15 cellular contexts compared by ENCODE assay signal in the genomic region with DNA sequence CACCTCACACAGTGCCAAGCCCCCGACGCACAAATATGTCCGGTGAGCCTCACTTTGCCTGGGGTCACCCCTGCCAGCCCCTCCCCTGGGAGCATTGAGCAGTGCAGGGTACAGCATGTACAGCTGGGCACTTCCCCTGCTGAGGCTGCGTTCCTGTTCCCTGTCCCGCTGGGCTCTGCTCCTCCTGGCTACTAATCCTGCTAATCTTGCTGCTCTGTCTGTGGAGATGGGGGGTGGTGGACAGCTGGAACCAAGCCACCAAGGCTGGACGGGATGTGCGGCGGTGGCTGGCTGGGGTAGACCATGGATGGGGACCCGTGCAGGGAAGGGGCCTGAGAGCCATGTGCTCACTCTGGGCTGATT. TPM values are rescaled to one million over a fixed set of nuclear protein-coding genes. Genes with fewer than 3 reads are reported as not detected.
DNase-seq lines count a peak whose midpoint lies in the region; FAIRE-seq and TF ChIP-seq lines count a peak whose summit lies in the region.
"Had no signal": no experiment of that assay in that cellular context is flagged by ENCODE, and none has a peak within 500 bp of the region (broad histone marks: within the 10 kb centered on the region; RNA-seq: fewer than 3 reads in every experiment).

No MANE protein-coding gene starts in this region.

- TF ChIP-seq EP300 in H1 (IDR thresholded peaks at IDR 0.05; ENCODE audit: borderline replicate concordance in 1 of 2, low read depth in 2 of 2, low read length in 2 of 2), result no peak

- H3K27ac ChIP-seq in H1 (ENCODE audit: low read depth, low read length) (no peak overlapping the region), neuronal stem cell (replicated peaks; ENCODE audit: low read length) (no peak overlapping the region)
- H3K27ac ChIP-seq: epithelial cell of prostate had no signal

- H4K20me1 ChIP-seq in H1 (replicated peaks in 1 of 2; ENCODE audit: control insufficient read depth in 1 of 2, insufficient read depth in 2 of 2, low read length in 2 of 2), result no peaks in the 10 kb centered on the region

- FAIRE-seq in HTR-8/SVneo (lab: Jason Lieb, UNC) (peak; percentile 52), H1 (lab: Jason Lieb, UNC) (no peak)

- H3K14ac ChIP-seq in H1 (ENCODE audit: insufficient read length), result no peak overlapping the region
- H3K14ac ChIP-seq in neuronal stem cell (ENCODE audit: low read length), result no peak overlapping the region

- H2BK15ac ChIP-seq in H1 (ENCODE audit: low read length) (no peak overlapping the region), neuronal stem cell (ENCODE audit: low read length) (peak overlapping the region; percentile 24)

- no peak for TF ChIP-seq POLR2A in H1 (IDR thresholded peaks at IDR 0.05; ENCODE audit: control extremely low read depth in 1 of 2, low read depth in 2 of 2, low read length in 2 of 2)

- H3K36me3 ChIP-seq in H1 (ENCODE audit: control insufficient read depth in 2 of 4, insufficient read depth in 4 of 4, low read length in 3 of 4), result peaks cover 0 to 9% (median 3%) of the 10 kb centered on the region in 4 experiments; a peak in 3 of 8 replicates
- peaks cover 37 to 62% of the 10 kb centered on the region in 2 donors for H3K36me3 ChIP-seq in neuronal stem cell (replicated peaks in 1 of 2; ENCODE audit: control insufficient read depth in 2 of 2, insufficient read depth in 2 of 2, low read length in 2 of 2)
- H3K36me3 ChIP-seq: prostate gland had no signal

- H4K91ac ChIP-seq in H1 (replicated peaks; ENCODE audit: insufficient read length, low read length) (no peak overlapping the region), neuronal stem cell (ENCODE audit: low read depth, low read length, poor library complexity) (no peak overlapping the region)

- CTCF ChIA-PET in H1 (lab: Charles Lee; ENCODE audit: partially characterized antibody), result interaction anchor here (0.7 to 52.4 kb wide), 3 partner anchors 8 to 113 kb away, joined by 3 to 1885 read pairs (median 7); a partner anchor contains a TSS

- no peak overlapping the region for H3K4me3 Mint-ChIP-seq in mesothelial cell of epicardium

- no peak overlapping the region for H3K4me3 ChIP-seq in H1 (ENCODE audit: extremely low read depth in 1 of 4, insufficient read depth in 2 of 4, low read depth in 3 of 4, low read length in 4 of 4)
- H3K4me3 ChIP-seq in neuronal stem cell (ENCODE audit: low read length in 2 of 2), result no peak overlapping the region
- H3K4me3 ChIP-seq: prostate gland had no signal

- H2BK5ac ChIP-seq in H1 (ENCODE audit: low read depth, low read length) (no peak overlapping the region; the same call in 1 of the 2 replicates), neuronal stem cell (ENCODE audit: low read length) (peak overlapping the region; percentile 5)

- H3K4me1 Mint-ChIP-seq in mesothelial cell of epicardium, result peaks cover 10% of the 10 kb centered on the region

- POLR2A ChIA-PET in H1 (lab: Charles Lee; ENCODE audit: partially characterized antibody), result interaction anchor here (1.1 to 32.5 kb wide), 3 partner anchors 8 to 55 kb away, joined by 3 to 708 read pairs (median 3); a partner anchor contains a TSS

- H3K18ac ChIP-seq in H1 (ENCODE audit: extremely low read depth, low read length) (no peak overlapping the region), neuronal stem cell (ENCODE audit: low read length) (peak overlapping the region; percentile 35)

- no peaks in the 10 kb centered on the region for H3K27me3 ChIP-seq in H1 (replicated peaks in 1 of 4; ENCODE audit: control insufficient read depth in 3 of 4, extremely low read depth in 1 of 4, insufficient read depth in 3 of 4, low read length in 3 of 4)
- H3K27me3 ChIP-seq in neuronal stem cell (ENCODE audit: control insufficient read depth in 3 of 3, insufficient read depth in 3 of 3, low read depth in 1 of 3, low read length in 3 of 3), result peaks cover 0 to 4% (median 0%) of the 10 kb centered on the region in 3 experiments

- no peak overlapping the region for H3K23ac ChIP-seq in H1 (ENCODE audit: insufficient read length)
- H3K23ac ChIP-seq in neuronal stem cell (ENCODE audit: low read depth, low read length, poor library complexity), result no peak overlapping the region

- no peak overlapping the region for H3K4me2 ChIP-seq in H1 (ENCODE audit: insufficient read depth in 1 of 2, low read depth in 2 of 2, low read length in 2 of 2)
- H3K4me2 ChIP-seq in neuronal stem cell (ENCODE audit: insufficient read depth, low read length, poor library complexity, severe bottlenecking), result no peak overlapping the region

- TF ChIP-seq RAD21 in H1 (IDR thresholded peaks at IDR 0.05 in 1 of 2, conservative IDR thresholded peaks at IDR 0.05 in 1 of 2; ENCODE audit: low read depth in 2 of 2, low read length in 2 of 2), result no peak

- no peaks in the 10 kb centered on the region for H3K79me2 ChIP-seq in H1 (ENCODE audit: control insufficient read depth in 1 of 2, insufficient read depth in 2 of 2, low read length in 2 of 2)

- H3K9ac ChIP-seq in H1 (replicated peaks in 1 of 4; ENCODE audit: extremely low read depth in 1 of 4, low read depth in 3 of 4, low read length in 3 of 4) (no peak overlapping the region; a peak in 1 of 7 replicates), neuronal stem cell (ENCODE audit: low read depth, low read length, poor library complexity) (no peak overlapping the region)

- H3K79me1 ChIP-seq in H1 (ENCODE audit: low read depth, low read length) (0 out of 2 replicates have a peak, but pooled peaks cover 2% of the 10 kb centered on the region), neuronal stem cell (ENCODE audit: low read depth, low read length) (peaks cover 11% of the 10 kb centered on the region)

- H2BK120ac ChIP-seq in H1 (replicated peaks; ENCODE audit: low read depth, low read length) (no peak overlapping the region), neuronal stem cell (ENCODE audit: low read depth, low read length) (no peak overlapping the region)

- no peak overlapping the region for H3K27ac Mint-ChIP-seq in mesothelial cell of epicardium

- H3K36me3 Mint-ChIP-seq in mesothelial cell of epicardium, result peaks cover 10% of the 10 kb centered on the region

- 97% methylated on average over 9 of the region's 9 CpGs; no CpG with 5 or more reads in 1 of the 2 experiments for WGBS in H1 (ENCODE audit: extremely low coverage in 1 of 2, insufficient coverage in 1 of 2, insufficient read length in 1 of 2, insufficient replicate concordance in 2 of 2, low coverage in 1 of 2, low lambda C conversion rate in 2 of 2, missing lambda C conversion rate in 1 of 2), 2 experiments
- WGBS in neuronal stem cell (ENCODE audit: extremely low coverage in 2 of 2, insufficient read length in 2 of 2, insufficient replicate concordance in 1 of 2), 2 donors, result no CpG with 5 or more reads among the region's 9 CpGs

- H3K4ac ChIP-seq in H1 (replicated peaks; ENCODE audit: insufficient read length, low read depth, low read length) (no peak overlapping the region), neuronal stem cell (ENCODE audit: low read length) (no peak overlapping the region)

- TF ChIP-seq CTCF in H1 (IDR thresholded peaks at IDR 0.05; ENCODE audit: control extremely low read depth in 1 of 3, insufficient read depth in 1 of 3, low read depth in 1 of 3, low read length in 3 of 3) (no peak), mesothelial cell of epicardium (IDR thresholded peaks at IDR 0.05; ENCODE audit: unreplicated experiment) (no peak)

- no peak overlapping the region for H4K5ac ChIP-seq in H1 (ENCODE audit: insufficient read length, low read depth, low read length)

- no peaks in the 10 kb centered on the region for H3K23me2 ChIP-seq in H1 (ENCODE audit: low read depth, low read length)

- H4K8ac ChIP-seq in H1 (ENCODE audit: extremely low read depth, insufficient read depth, low read length), result no peak overlapping the region
- H4K8ac ChIP-seq in neuronal stem cell (ENCODE audit: low read depth, low read length), result no peak overlapping the region

- H3K27me3 Mint-ChIP-seq in mesothelial cell of epicardium (ENCODE audit: low read depth), result peaks cover 15% of the 10 kb centered on the region

- H2AFZ ChIP-seq in H1 (ENCODE audit: low read length) (no peak overlapping the region), neuronal stem cell (ENCODE audit: low read length) (no peak overlapping the region)

- H2BK20ac ChIP-seq in H1 (ENCODE audit: low read length), result peak overlapping the region; percentile 72; the same call in 1 of the 2 replicates

- no peak overlapping the region for H2AK5ac ChIP-seq in H1 (ENCODE audit: low read depth, low read length)
- no peak overlapping the region for H2AK5ac ChIP-seq in neuronal stem cell (ENCODE audit: low read depth, low read length)

- H3K9me3 Mint-ChIP-seq in mesothelial cell of epicardium, result no peaks in the 10 kb centered on the region

- H3K4me1 ChIP-seq in H1 (replicated peaks in 1 of 4; ENCODE audit: control insufficient read depth in 3 of 4, insufficient read depth in 4 of 4, low read length in 3 of 4), result peaks cover 0 to 39% (median 32%) of the 10 kb centered on the region in 4 experiments; a peak in 6 of 7 replicates
- H3K4me1 ChIP-seq in neuronal stem cell (ENCODE audit: control insufficient read depth in 2 of 2, insufficient read depth in 1 of 2, low read depth in 1 of 2, low read length in 2 of 2), result peaks cover 0 to 17% of the 10 kb centered on the region in 2 donors

- H3K56ac ChIP-seq in H1 (replicated peaks; ENCODE audit: insufficient read length, low read depth, low read length), result no peak overlapping the region

- H3K9me3 ChIP-seq in H1 (ENCODE audit: insufficient read depth in 2 of 2, low read depth in 1 of 2, low read length in 1 of 2), result no peaks in the 10 kb centered on the region
- no peaks in the 10 kb centered on the region for H3K9me3 ChIP-seq in neuronal stem cell (replicated peaks in 1 of 2; ENCODE audit: control insufficient read depth in 2 of 2, insufficient read depth in 1 of 2, low read depth in 1 of 2, low read length in 2 of 2)
- H3K9me3 ChIP-seq: prostate gland had no signal

- DNase-seq in HTR-8/SVneo (ENCODE audit: insufficient read length, low spot score), result no peak
- DNase-seq in H1 (ENCODE audit: low read depth in 1 of 2, low spot score in 2 of 2), result no peak
- no peak for DNase-seq in neuronal stem cell (ENCODE audit: low spot score)
- DNase-seq in effector CD8-positive, alpha-beta T cell (lab: John Stamatoyannopoulos, UW), result no peak
- DNase-seq in mesothelial cell of epicardium (ENCODE audit: low spot score in 2 of 2, unreplicated experiment in 2 of 2), result no peak
- no peak for DNase-seq in globus pallidus (ENCODE audit: low spot score)
- DNase-seq: mesendoderm; NCI-H1092; NCI-H2227 treated with DMSO at 0.1 percent for 48 hours; OCI-M1; stimulated activated CD4-positive, alpha-beta T cell treated with anti-CD3 and anti-CD28 coated beads, Interleukin-4, amount 100 ng/mL, for 24 hours; stimulated activated naive CD4-positive, alpha-beta T cell had no signal

- H2BK12ac ChIP-seq in H1 (ENCODE audit: low read depth, low read length) (0 out of 2 replicates have a peak overlapping the region, but pooled peaks have one; percentile 27), neuronal stem cell (ENCODE audit: low read length) (peak overlapping the region; percentile 16)

RNA-seq across cellular contexts. Expression of a gene that starts 4.1 kb away (rescaled TPM):
- 1.4 TPM in 2 replicates for total RNA-seq in H1 (2021; fragmentation: NEBNext Ultra II Directional; extraction: Animal tissue kit (Norgen Biotek cat#: 25700))
- 0.82 and 1.3 TPM in 2 replicates for polyA plus RNA-seq in H1 (2011; rRNA removed)
- polyA plus RNA-seq in H1 (2011; cell fraction: cytosol; rRNA removed), result 1.2 TPM
- polyA plus RNA-seq in H1 (2011; cell fraction: nucleus; rRNA removed), result 8.9 TPM
- 1.7 to 2.6 TPM (median 2.3 TPM) in 4 replicates for polyA plus RNA-seq in H1 (2012, experiment 1 of 2)
- 1.4 TPM for polyA plus RNA-seq in H1 (2012, experiment 2 of 2)
- 0.49 TPM for polyA plus RNA-seq in H1 (2013, experiment 1 of 2)
- polyA plus RNA-seq in H1 (2013, experiment 2 of 2), result 0.48 TPM
- polyA minus RNA-seq in H1 (2011; rRNA and poly(A)+ RNA removed), result 1.1 and 1.3 TPM in 2 replicates
- 1.4 TPM for polyA minus RNA-seq in H1 (2011; cell fraction: cytosol; rRNA and poly(A)+ RNA removed)
- 4.2 TPM for polyA minus RNA-seq in H1 (2011; cell fraction: nucleus; rRNA and poly(A)+ RNA removed)
- 0.88 TPM for polyA plus RNA-seq in neuronal stem cell (2013, experiment 1 of 2)
- 0.87 TPM for polyA plus RNA-seq in neuronal stem cell (2013, experiment 2 of 2)
- total RNA-seq in mesothelial cell of epicardium, result 1.6 to 3.0 TPM (median 2.3 TPM) in 3 replicates

RNA-seq across cellular contexts. Expression of a gene that starts 7.2 kb away (rescaled TPM):
- 4.4 and 5.6 TPM in 2 replicates for total RNA-seq in H1 (2021; fragmentation: NEBNext Ultra II Directional; extraction: Animal tissue kit (Norgen Biotek cat#: 25700))
- 10.5 and 10.9 TPM in 2 replicates for polyA plus RNA-seq in H1 (2011; rRNA removed)
- 8.1 TPM for polyA plus RNA-seq in H1 (2011; cell fraction: cytosol; rRNA removed)
- 10.0 TPM for polyA plus RNA-seq in H1 (2011; cell fraction: nucleus; rRNA removed)
- polyA plus RNA-seq in H1 (2012, experiment 1 of 2), result 4.3 to 8.6 TPM (median 7.6 TPM) in 4 replicates
- 5.6 TPM for polyA plus RNA-seq in H1 (2012, experiment 2 of 2)
- polyA plus RNA-seq in H1 (2013, experiment 1 of 2), result 3.4 TPM
- 3.4 TPM for polyA plus RNA-seq in H1 (2013, experiment 2 of 2)
- 0.95 and 1.4 TPM in 2 replicates for polyA minus RNA-seq in H1 (2011; rRNA and poly(A)+ RNA removed)
- polyA minus RNA-seq in H1 (2011; cell fraction: cytosol; rRNA and poly(A)+ RNA removed), result 4.9 TPM
- polyA minus RNA-seq in H1 (2011; cell fraction: nucleus; rRNA and poly(A)+ RNA removed), result 1.7 TPM
- polyA plus RNA-seq in neuronal stem cell (2013, experiment 1 of 2), result 0.95 TPM
- polyA plus RNA-seq in neuronal stem cell (2013, experiment 2 of 2), result 1.0 TPM
- total RNA-seq in mesothelial cell of epicardium, result 1.7 to 2.1 TPM (median 1.7 TPM) in 3 replicates
- total RNA-seq: HT1080 had no signal

RNA-seq across cellular contexts. Expression of a gene that starts 24.1 kb away (rescaled TPM):
- total RNA-seq in H1 (2021; fragmentation: NEBNext Ultra II Directional; extraction: Animal tissue kit (Norgen Biotek cat#: 25700)), result 47.6 and 56.7 TPM in 2 replicates
- 80.3 and 116 TPM in 2 replicates for polyA plus RNA-seq in H1 (2011; rRNA removed)
- 80.2 TPM for polyA plus RNA-seq in H1 (2011; cell fraction: cytosol; rRNA removed)
- polyA plus RNA-seq in H1 (2011; cell fraction: nucleus; rRNA removed), result 203 TPM
- polyA plus RNA-seq in H1 (2012, experiment 1 of 2), result 54.2 to 69.5 TPM (median 56.8 TPM) in 4 replicates
- polyA plus RNA-seq in H1 (2012, experiment 2 of 2), result 61.3 TPM
- 80.5 TPM for polyA plus RNA-seq in H1 (2013, experiment 1 of 2)
- polyA plus RNA-seq in H1 (2013, experiment 2 of 2), result 91.9 TPM
- 78.6 and 84.8 TPM in 2 replicates for polyA minus RNA-seq in H1 (2011; rRNA and poly(A)+ RNA removed)
- polyA minus RNA-seq in H1 (2011; cell fraction: cytosol; rRNA and poly(A)+ RNA removed), result 37.6 TPM
- 53.7 TPM for polyA minus RNA-seq in H1 (2011; cell fraction: nucleus; rRNA and poly(A)+ RNA removed)
- 65.0 TPM for polyA plus RNA-seq in neuronal stem cell (2013, experiment 1 of 2)
- polyA plus RNA-seq in neuronal stem cell (2013, experiment 2 of 2), result 70.1 TPM
- total RNA-seq in mesothelial cell of epicardium, result 55.6 to 56.6 TPM (median 56.2 TPM) in 3 replicates

RNA-seq across cellular contexts. Expression of a gene that starts 26.8 kb away (rescaled TPM):
- 18.5 and 21.0 TPM in 2 replicates for total RNA-seq in H1 (2021; fragmentation: NEBNext Ultra II Directional; extraction: Animal tissue kit (Norgen Biotek cat#: 25700))
- polyA plus RNA-seq in H1 (2011; rRNA removed), result 30.7 and 32.2 TPM in 2 replicates
- polyA plus RNA-seq in H1 (2011; cell fraction: cytosol; rRNA removed), result 26.7 TPM
- 97.3 TPM for polyA plus RNA-seq in H1 (2011; cell fraction: nucleus; rRNA removed)
- 16.4 to 26.1 TPM (median 23.6 TPM) in 4 replicates for polyA plus RNA-seq in H1 (2012, experiment 1 of 2)
- polyA plus RNA-seq in H1 (2012, experiment 2 of 2), result 17.3 TPM
- polyA plus RNA-seq in H1 (2013, experiment 1 of 2), result 16.2 TPM
- polyA plus RNA-seq in H1 (2013, experiment 2 of 2), result 14.6 TPM
- 28.0 and 33.0 TPM in 2 replicates for polyA minus RNA-seq in H1 (2011; rRNA and poly(A)+ RNA removed)
- 11.7 TPM for polyA minus RNA-seq in H1 (2011; cell fraction: cytosol; rRNA and poly(A)+ RNA removed)
- polyA minus RNA-seq in H1 (2011; cell fraction: nucleus; rRNA and poly(A)+ RNA removed), result 13.7 TPM
- polyA plus RNA-seq in neuronal stem cell (2013, experiment 1 of 2), result 10.1 TPM
- 11.1 TPM for polyA plus RNA-seq in neuronal stem cell (2013, experiment 2 of 2)
- 36.8 to 39.1 TPM (median 37.1 TPM) in 3 replicates for total RNA-seq in mesothelial cell of epicardium

RNA-seq across cellular contexts. Expression of a gene that starts 34.3 kb away (rescaled TPM):
- total RNA-seq in H1 (2021; fragmentation: NEBNext Ultra II Directional; extraction: Animal tissue kit (Norgen Biotek cat#: 25700)), result 9.4 and 10.7 TPM in 2 replicates
- polyA plus RNA-seq in H1 (2011; rRNA removed), result 21.0 and 22.3 TPM in 2 replicates
- polyA plus RNA-seq in H1 (2011; cell fraction: cytosol; rRNA removed), result 15.9 TPM
- 15.3 TPM for polyA plus RNA-seq in H1 (2011; cell fraction: nucleus; rRNA removed)
- polyA plus RNA-seq in H1 (2012, experiment 1 of 2), result 13.4 to 19.6 TPM (median 17.0 TPM) in 4 replicates
- polyA plus RNA-seq in H1 (2012, experiment 2 of 2), result 22.0 TPM
- polyA plus RNA-seq in H1 (2013, experiment 1 of 2), result 10.8 TPM
- polyA plus RNA-seq in H1 (2013, experiment 2 of 2), result 11.3 TPM
- 9.1 and 11.8 TPM in 2 replicates for polyA minus RNA-seq in H1 (2011; rRNA and poly(A)+ RNA removed)
- polyA minus RNA-seq in H1 (2011; cell fraction: cytosol; rRNA and poly(A)+ RNA removed), result 7.9 TPM
- 4.6 TPM for polyA minus RNA-seq in H1 (2011; cell fraction: nucleus; rRNA and poly(A)+ RNA removed)
- 0.39 TPM for polyA plus RNA-seq in neuronal stem cell (2013, experiment 1 of 2)
- polyA plus RNA-seq in neuronal stem cell (2013, experiment 2 of 2), result 0.21 TPM
- total RNA-seq in mesothelial cell of epicardium, result 0.58 to 0.75 TPM (median 0.75 TPM) in 3 replicates
- total RNA-seq: HT1080 had no signal
